ENCODE assay signal across 8 cellular contexts in genomic region chr9:98057095-98057799, GRCh38.
DNase-seq lines count a peak whose midpoint lies in the region; ATAC-seq lines count a peak whose summit lies in the region.

No MANE protein-coding gene starts in this region.

- no peaks in the 10 kb centered on the region for H3K9me3 Mint-ChIP-seq in stimulated activated memory B cell treated with anti-CD40 and anti-IgM and Interleukin-4, amounts not matched to agents 10 μg/mL and 1 μg/mL and 100 μg/mL, for 72 hours

- H3K9me3 ChIP-seq in KOPT-K1 (ENCODE audit: insufficient read depth, low read length, poor library complexity, severe bottlenecking) (no peaks in the 10 kb centered on the region), adipocyte (ENCODE audit: control insufficient read depth, low read length) (no peaks in the 10 kb centered on the region), iPS-18c (ENCODE audit: control insufficient read depth, insufficient read depth, low read length) (no peaks in the 10 kb centered on the region)

- H3K27ac ChIP-seq in KOPT-K1 (ENCODE audit: low read depth, low read length, poor library complexity, severe bottlenecking): peak overlapping the region; percentile 41

- no peaks in the 10 kb centered on the region for H3K27me3 ChIP-seq in adipocyte (replicated peaks; ENCODE audit: control insufficient read depth, insufficient read depth, low read length)

- peaks cover 10% of the 10 kb centered on the region for H3K4me1 ChIP-seq in adipocyte (ENCODE audit: control insufficient read depth, insufficient read depth, low read length)

- ATAC-seq in stimulated activated memory B cell treated with anti-CD40 and anti-IgM and Interleukin-4, amounts not matched to agents 10 μg/mL and 1 μg/mL and 100 μg/mL, for 72 hours: no peak
- ATAC-seq in GM18858 (IDR thresholded peaks at IDR 0.05; ENCODE audit: unreplicated experiment) (no peak), GM19452 (IDR thresholded peaks at IDR 0.05; ENCODE audit: unreplicated experiment) (no peak)

- H3K36me3 Mint-ChIP-seq in stimulated activated memory B cell treated with anti-CD40 and anti-IgM and Interleukin-4, amounts not matched to agents 10 μg/mL and 1 μg/mL and 100 μg/mL, for 72 hours: peaks cover 16% of the 10 kb centered on the region

- H3K36me3 ChIP-seq in KOPT-K1 (ENCODE audit: insufficient read depth, low read length) (peaks cover 13% of the 10 kb centered on the region; the same call in 1 of the 2 replicates), adipocyte (ENCODE audit: control insufficient read depth, insufficient read depth, low read length, severe bottlenecking) (peaks cover 13% of the 10 kb centered on the region)

- peak overlapping the region; percentile 96 for H3K4me3 Mint-ChIP-seq in stimulated activated memory B cell treated with anti-CD40 and anti-IgM and Interleukin-4, amounts not matched to agents 10 μg/mL and 1 μg/mL and 100 μg/mL, for 72 hours

- no peaks in the 10 kb centered on the region for H3K27me3 Mint-ChIP-seq in stimulated activated memory B cell treated with anti-CD40 and anti-IgM and Interleukin-4, amounts not matched to agents 10 μg/mL and 1 μg/mL and 100 μg/mL, for 72 hours

- peaks cover 14% of the 10 kb centered on the region for H3K4me1 Mint-ChIP-seq in stimulated activated memory B cell treated with anti-CD40 and anti-IgM and Interleukin-4, amounts not matched to agents 10 μg/mL and 1 μg/mL and 100 μg/mL, for 72 hours

- peak overlapping the region; percentile 96 for H3K27ac Mint-ChIP-seq in stimulated activated memory B cell treated with anti-CD40 and anti-IgM and Interleukin-4, amounts not matched to agents 10 μg/mL and 1 μg/mL and 100 μg/mL, for 72 hours

- peak overlapping the region; percentile 92 for H3K4me3 ChIP-seq in adipocyte (ENCODE audit: low read length)
- H3K4me3 ChIP-seq in iPS-18c (ENCODE audit: insufficient read depth, low read depth, low read length): peak overlapping the region; percentile 81

- DNase-seq in GM04503 (ENCODE audit: low read depth) (peak; percentile 4), adipocyte (ENCODE audit: low read depth) (no peak)
- DNase-seq in effector CD8-positive, alpha-beta T cell (lab: John Stamatoyannopoulos, UW): no peak

- H3K9ac ChIP-seq in adipocyte (ENCODE audit: low read length): peak overlapping the region; percentile 90
